ENCODE assay signal across 23 cellular contexts in genomic region chr5:150577378-150577777, GRCh38.
DNase-seq lines count a peak whose midpoint lies in the region; ATAC-seq, FAIRE-seq and TF ChIP-seq lines count a peak whose summit lies in the region.
"Had no signal": no experiment of that assay in that cellular context is flagged by ENCODE, and none has a peak within 500 bp of the region (broad histone marks: within the 10 kb centered on the region; RNA-seq: fewer than 3 reads in every experiment).

No MANE protein-coding gene starts in this region.

- no peak for TF ChIP-seq EP300 in K562 (IDR thresholded peaks at IDR 0.05; ENCODE audit: low read length)

- no peaks in the 10 kb centered on the region; the same call in 1 of the 2 replicates for H4K20me1 ChIP-seq in K562 (replicated peaks; ENCODE audit: control insufficient read depth, insufficient read depth, low read length)

- POLR2A ChIA-PET in K562 (lab: Yijun Ruan, JAX), result interaction anchor here (1.3 kb wide), 1 partner anchor 127 kb away, joined by 3 read pairs; no protein-coding TSS in a partner anchor

- intact Hi-C loops in cardiac septum (cut with DNase I) (no loop called here), K562 (cut with micrococcal nuclease) (no loop called here), Calu3 (cut with micrococcal nuclease; ENCODE audit: unreplicated experiment) (no loop called here)

- H3K4me1 ChIP-seq in right atrium auricular region (peaks cover 0 to 5% of the 10 kb centered on the region in 2 donors), K562 (replicated peaks in 1 of 2; ENCODE audit: control insufficient read depth in 2 of 2, insufficient read depth in 2 of 2, low read length in 2 of 2) (peaks cover 5 to 31% of the 10 kb centered on the region in 2 experiments; a peak in 4 of 5 replicates)

- CTCF ChIA-PET in K562 (lab: Yijun Ruan, JAX; ENCODE audit: low intra/inter-chr PET ratio) (interaction anchor here (0.8 kb wide), 1 partner anchor 270 kb away, joined by 3 read pairs; no protein-coding TSS in a partner anchor), Calu3 (lab: Charles Lee) (interaction anchor here (1.3 to 1.8 kb wide), 2 partner anchors 8 to 17 kb away, joined by 4 read pairs; no protein-coding TSS in a partner anchor)

- H3K9me3 ChIP-seq in right atrium auricular region (no peaks in the 10 kb centered on the region), K562 (replicated peaks; ENCODE audit: control insufficient read depth, insufficient read depth, low read depth, low read length) (no peaks in the 10 kb centered on the region)
- H3K9me3 ChIP-seq: A549, BE2C, SJCRH30 had no signal

- H3K4me1 Mint-ChIP-seq in neural crest cell, result peaks cover 8% of the 10 kb centered on the region
- peaks cover 6% of the 10 kb centered on the region for H3K4me1 Mint-ChIP-seq in Calu3 (ENCODE audit: low read depth, unreplicated experiment)
- H3K4me1 Mint-ChIP-seq: CD4-positive, CD25-positive, alpha-beta regulatory T cell had no signal

- H3K27ac Mint-ChIP-seq in neural crest cell (ENCODE audit: unreplicated experiment) (peak overlapping the region; percentile 62), Calu3 (ENCODE audit: unreplicated experiment) (no peak overlapping the region)
- H3K27ac Mint-ChIP-seq: CD4-positive, CD25-positive, alpha-beta regulatory T cell; GM23338 had no signal

- TF ChIP-seq RAD21 in K562 (CRISPR knock-in tag; conservative IDR thresholded peaks at IDR 0.05 in 1 of 2, IDR thresholded peaks at IDR 0.05 in 1 of 2), result no peak

- no peaks in the 10 kb centered on the region for H3K79me2 ChIP-seq in K562 (ENCODE audit: control insufficient read depth, insufficient read depth, low read length)

- peak; percentile 43 for DNase-seq in cardiac septum (ENCODE audit: low spot score)
- DNase-seq in right atrium auricular region (ENCODE audit: low spot score), result no peak
- DNase-seq in K562 (ENCODE audit: extremely low read depth in 1 of 4, low spot score in 3 of 4), result no peak
- DNase-seq in neural crest cell (ENCODE audit: low read depth, low spot score), result no peak
- no peak for DNase-seq in urothelium cell line (ENCODE audit: low spot score)
- no peak for DNase-seq in Calu3
- DNase-seq in AG20443 (ENCODE audit: low spot score), result no peak
- DNase-seq: BE2C; CD4-positive, CD25-positive, alpha-beta regulatory T cell; COR-L47; DND-41; HCEC 1CT; Kasumi-1; NCI-H1694; NCI-H2081; NCI-H2171 treated with DMSO at 0.1 percent for 48 hours; NCI-H524 treated with DMSO at 0.1 percent for 48 hours; NCI-H82; SJCRH30 had no signal

- ATAC-seq in K562, result no peak
- ATAC-seq: A549, GM23338, Panc1 had no signal

- H3K36me3 Mint-ChIP-seq in neural crest cell (ENCODE audit: low read depth) (no peaks in the 10 kb centered on the region), Calu3 (ENCODE audit: insufficient read depth, unreplicated experiment) (no peaks in the 10 kb centered on the region)
- H3K36me3 Mint-ChIP-seq: CD4-positive, CD25-positive, alpha-beta regulatory T cell had no signal

- BruUV-seq in K562 (replicated peaks; lab: Mats Ljungman, UMichigan), result no TSS peak
- BruUV-seq in Calu3 (replicated peaks; lab: Mats Ljungman, UMichigan), result no TSS peak

- H3K27me3 Mint-ChIP-seq in neural crest cell (ENCODE audit: low read depth) (no peaks in the 10 kb centered on the region), Calu3 (ENCODE audit: unreplicated experiment) (peaks cover 24% of the 10 kb centered on the region)
- H3K27me3 Mint-ChIP-seq: CD4-positive, CD25-positive, alpha-beta regulatory T cell had no signal

- H3K27me3 ChIP-seq in right atrium auricular region (no peaks in the 10 kb centered on the region), K562 (ENCODE audit: control insufficient read depth in 2 of 2, insufficient read depth in 2 of 2, low read length in 2 of 2) (peaks cover 10 to 56% of the 10 kb centered on the region in 2 experiments; a peak in 3 of 5 replicates)
- H3K27me3 ChIP-seq: BE2C, SJCRH30 had no signal

- in situ Hi-C loops in K562 (cut with MboI), result no loop called here

- TF ChIP-seq POLR2A in K562 (conservative IDR thresholded peaks at IDR 0.05), result no peak

- WGBS in K562 (ENCODE audit: insufficient coverage, low coverage, missing lambda C conversion rate), result 58% methylated on average over 7 of the region's 7 CpGs

- no peak overlapping the region for H3K27ac ChIP-seq in right atrium auricular region
- H3K27ac ChIP-seq in K562 (ENCODE audit: extremely low read depth, low read depth, low read length), result no peak overlapping the region
- H3K27ac ChIP-seq: A549, SJCRH30 had no signal

- H3K4me3 ChIP-seq in right atrium auricular region (no peak overlapping the region), K562 (no peak overlapping the region)
- H3K4me3 ChIP-seq: A549, GM23338, SJCRH30 had no signal

- H3K9me1 ChIP-seq in K562 (ENCODE audit: control insufficient read depth, insufficient read depth, low read length), result no peaks in the 10 kb centered on the region

- no peaks in the 10 kb centered on the region for H3K36me3 ChIP-seq in right atrium auricular region
- H3K36me3 ChIP-seq in K562 (ENCODE audit: control insufficient read depth, insufficient read depth, low read length), result no peaks in the 10 kb centered on the region
- H3K36me3 ChIP-seq: BE2C, SJCRH30 had no signal

- FAIRE-seq in K562 (lab: Jason Lieb, UNC) (no peak), urothelium cell line (lab: Jason Lieb, UNC) (peak; percentile 93)
- FAIRE-seq: A549, GM12892 had no signal

- H3K4me2 ChIP-seq in K562 (ENCODE audit: insufficient read depth, low read length), result no peak overlapping the region
- H3K4me2 ChIP-seq: A549, GM23338 had no signal

- H3K9ac ChIP-seq in K562 (ENCODE audit: insufficient read depth in 1 of 2, low read depth in 2 of 2, low read length in 2 of 2), result no peak overlapping the region

- no peak overlapping the region for H2AFZ ChIP-seq in K562 (ENCODE audit: low read depth, low read length)
- H2AFZ ChIP-seq: GM23338 had no signal

- H3K4me3 Mint-ChIP-seq in neural crest cell (no peak overlapping the region), Calu3 (ENCODE audit: low read depth, unreplicated experiment) (no peak overlapping the region)
- H3K4me3 Mint-ChIP-seq: CD4-positive, CD25-positive, alpha-beta regulatory T cell; GM23338 had no signal

- TF ChIP-seq CTCF in right atrium auricular region (IDR thresholded peaks at IDR 0.05) (no peak), K562 (IDR thresholded peaks at IDR 0.05 in 2 of 3, conservative IDR thresholded peaks at IDR 0.05 in 1 of 3; ENCODE audit: insufficient read depth in 2 of 3, low read depth in 1 of 3, low read length in 3 of 3) (no peak), neural crest cell (conservative IDR thresholded peaks at IDR 0.05) (no peak), Calu3 (IDR thresholded peaks at IDR 0.05; ENCODE audit: unreplicated experiment) (no peak)

- H3K9me3 Mint-ChIP-seq in neural crest cell, result no peaks in the 10 kb centered on the region
- H3K9me3 Mint-ChIP-seq in Calu3 (ENCODE audit: low read depth, unreplicated experiment), result no peaks in the 10 kb centered on the region
- H3K9me3 Mint-ChIP-seq: CD4-positive, CD25-positive, alpha-beta regulatory T cell; GM23338 had no signal

TF ChIP-seq in K562, 482 proteins besides CTCF, POLR2A, EP300 and RAD21:
- TF ChIP-seq PHF20 (IDR thresholded peaks at IDR 0.05; ENCODE audit: partially characterized antibody) (peak; percentile 19), THAP12 (CRISPR knock-in tag; IDR thresholded peaks at IDR 0.05) (no peak), RB1 (IDR thresholded peaks at IDR 0.05; ENCODE audit: low read depth) (no peak), FOSL1 (tag; conservative IDR thresholded peaks at IDR 0.05) (no peak), KDM1A (IDR thresholded peaks at IDR 0.05) (peak in 1 of 2 experiments; percentile 91; a peak in 2 of 4 replicates)
